1 cellular context compared by ENCODE assay signal in genomic region chr12:89525824-89526770, GRCh38.
TF ChIP-seq lines count a peak whose summit lies in the region.

POC1B (minus strand) TSS chr12:89526047; CDS start chr12:89525895, 152 bp downstream.

TF ChIP-seq in K562, 482 proteins besides CTCF, POLR2A, EP300 and RAD21 (continued from another document and continues in another):
- TF ChIP-seq ZBTB12 (CRISPR knock-in tag; IDR thresholded peaks at IDR 0.05): peak; percentile 72
- no peak for TF ChIP-seq CEBPB (tag; IDR thresholded peaks at IDR 0.05)
- no peak for TF ChIP-seq ZBTB33 (CRISPR knock-in tag; IDR thresholded peaks at IDR 0.05)
- no peak for TF ChIP-seq JUN (IDR thresholded peaks at IDR 0.05; ENCODE audit: borderline replicate concordance, low read depth, low read length)
- TF ChIP-seq JUN (CRISPR knock-in tag; IDR thresholded peaks at IDR 0.05; ENCODE audit: borderline replicate concordance): no peak
- TF ChIP-seq SRSF9 (IDR thresholded peaks at IDR 0.05; ENCODE audit: borderline replicate concordance, low read depth, low read length): no peak
- TF ChIP-seq NKRF (IDR thresholded peaks at IDR 0.05; ENCODE audit: borderline replicate concordance): peak; percentile 83; the same call in 1 of the 2 replicates
- TF ChIP-seq ZFP36 (IDR thresholded peaks at IDR 0.05; ENCODE audit: low read depth, low read length, partially characterized antibody): no peak
- peak; percentile 92 for TF ChIP-seq XRCC5 (IDR thresholded peaks at IDR 0.05; ENCODE audit: low read depth, low read length)
- TF ChIP-seq ZNF518B (CRISPR knock-in tag; IDR thresholded peaks at IDR 0.05): no peak
- TF ChIP-seq ETV1 (tag; conservative IDR thresholded peaks at IDR 0.05; ENCODE audit: low read depth): peak; percentile 47
- no peak for TF ChIP-seq PRDM10 (IDR thresholded peaks at IDR 0.05; ENCODE audit: partially characterized antibody)
- no peak; the same call in 1 of the 2 replicates for TF ChIP-seq ZBTB43 (CRISPR knock-in tag; IDR thresholded peaks at IDR 0.05)
- TF ChIP-seq ERF (CRISPR knock-in tag; IDR thresholded peaks at IDR 0.05): no peak
- no peak for TF ChIP-seq MAFF (IDR thresholded peaks at IDR 0.05; ENCODE audit: low read length)
- peak; percentile 85 for TF ChIP-seq ZBTB40 (IDR thresholded peaks at IDR 0.05)
- no peak for TF ChIP-seq ZBTB40 (CRISPR knock-in tag; IDR thresholded peaks at IDR 0.05)
- no peak for TF ChIP-seq HDAC3 (IDR thresholded peaks at IDR 0.05; ENCODE audit: borderline replicate concordance, partially characterized antibody)
- peak; percentile 94 for TF ChIP-seq CREM (IDR thresholded peaks at IDR 0.05; ENCODE audit: low read depth)
- TF ChIP-seq ZNF274 (IDR thresholded peaks at IDR 0.05; ENCODE audit: borderline replicate concordance, low read depth, low read length): no peak
- no peak for TF ChIP-seq ZNF586 (CRISPR knock-in tag; conservative IDR thresholded peaks at IDR 0.05)
- no peak; the same call in 1 of the 2 replicates for TF ChIP-seq ZBTB1 (CRISPR knock-in tag; IDR thresholded peaks at IDR 0.05; ENCODE audit: borderline replicate concordance, low read depth)
- TF ChIP-seq ZSCAN29 (IDR thresholded peaks at IDR 0.05): no peak
- TF ChIP-seq SMAD3 (CRISPR knock-in tag; conservative IDR thresholded peaks at IDR 0.05): no peak
- TF ChIP-seq GTF2F1 (IDR thresholded peaks at IDR 0.05; ENCODE audit: low read depth, low read length): 0 out of 2 replicates have a peak, but pooled peaks have one; percentile 54
- TF ChIP-seq SRF (CRISPR knock-in tag; IDR thresholded peaks at IDR 0.05): 0 out of 4 replicates have a peak, but pooled peaks of 1 of the 2 experiments have one; percentile 57
- TF ChIP-seq ATF1 (CRISPR knock-in tag; IDR thresholded peaks at IDR 0.05): no peak; the same call in 1 of the 2 replicates
- peak; percentile 98 for TF ChIP-seq ATF1 (tag; IDR thresholded peaks at IDR 0.05)
- no peak for TF ChIP-seq ZNF384 (IDR thresholded peaks at IDR 0.05; ENCODE audit: low read depth, low read length)
- TF ChIP-seq KLF6 (CRISPR knock-in tag; IDR thresholded peaks at IDR 0.05; ENCODE audit: borderline replicate concordance): no peak
